ENCODE assay signal across 27 cellular contexts in genomic region chr18:46893360-46893759, GRCh38. TPM values are rescaled to one million over a fixed set of nuclear protein-coding genes. Genes with fewer than 3 reads are reported as not detected.
"Had no signal": no experiment of that assay in that cellular context is flagged by ENCODE, and none has a peak within 500 bp of the region (broad histone marks: within the 10 kb centered on the region; RNA-seq: fewer than 3 reads in every experiment).

No MANE protein-coding gene starts in this region.

- H3K27me3 ChIP-seq: adrenal gland, ascending aorta, cardiac muscle cell, dorsolateral prefrontal cortex, gastrocnemius medialis, right atrium auricular region, suprapubic skin, tibial artery, upper lobe of right lung had no signal

- H3K9me3 ChIP-seq: gastrocnemius medialis had no signal

- H3K4me3 ChIP-seq: adrenal gland, ascending aorta, cardiac muscle cell, coronary artery, dorsolateral prefrontal cortex, gastrocnemius medialis, mucosa of descending colon, right atrium auricular region, suprapubic skin, tibial artery, upper lobe of right lung had no signal

- H3K27ac ChIP-seq: adrenal gland, ascending aorta, cardiac muscle cell, coronary artery, dorsolateral prefrontal cortex, gastrocnemius medialis, right atrium auricular region, suprapubic skin, tibial artery, upper lobe of right lung, WERI-Rb-1 had no signal

- H3K27me3 Mint-ChIP-seq: activated CD4-positive, alpha-beta memory T cell treated with anti-CD3 and anti-CD28 coated beads, Interleukin-2, amount 10 ng/mL, durations not matched to agents 7 days and 5 days; activated CD4-positive, alpha-beta T cell treated with anti-CD3 and anti-CD28 coated beads, Interleukin-2, amount 10 ng/mL, durations not matched to agents 7 days and 5 days; natural killer cell treated with Interleukin-12 subunit alpha and Interleukin-12 subunit beta and Interleukin-15 and Interleukin-18, amount 100 ng/mL, for 72 hours had no signal

- ATAC-seq: gastrocnemius medialis; left cardiac atrium; left ventricle myocardium superior; mucosa of descending colon; natural killer cell treated with Interleukin-12 subunit alpha and Interleukin-12 subunit beta and Interleukin-15 and Interleukin-18, amount 100 ng/mL, for 72 hours; upper lobe of right lung had no signal

- H3K27ac Mint-ChIP-seq: activated CD4-positive, alpha-beta memory T cell treated with anti-CD3 and anti-CD28 coated beads, Interleukin-2, amount 10 ng/mL, durations not matched to agents 7 days and 5 days; brain had no signal

- FAIRE-seq: keratinocyte had no signal

- H3K4me1 ChIP-seq: ascending aorta, right atrium auricular region, suprapubic skin, tibial artery, upper lobe of right lung had no signal

- H3K4me3 Mint-ChIP-seq: activated CD4-positive, alpha-beta memory T cell treated with anti-CD3 and anti-CD28 coated beads, Interleukin-2, amount 10 ng/mL, durations not matched to agents 7 days and 5 days; activated CD4-positive, alpha-beta T cell treated with anti-CD3 and anti-CD28 coated beads, Interleukin-2, amount 10 ng/mL, durations not matched to agents 7 days and 5 days; brain; natural killer cell treated with Interleukin-12 subunit alpha and Interleukin-12 subunit beta and Interleukin-15 and Interleukin-18, amount 100 ng/mL, for 72 hours had no signal

- DNase-seq: activated CD4-positive, alpha-beta memory T cell treated with anti-CD3 and anti-CD28 coated beads, Interleukin-2, amount 10 ng/mL, durations not matched to agents 7 days and 5 days; activated CD4-positive, alpha-beta T cell treated with anti-CD3 and anti-CD28 coated beads, Interleukin-2, amount 10 ng/mL, durations not matched to agents 7 days and 5 days; activated CD4-positive, CD25-positive, alpha-beta regulatory T cell treated with anti-CD3 and anti-CD28 coated beads, Interleukin-2, amount 50 U/mL, for 72 hours; activated naive CD4-positive, alpha-beta T cell; activated T-cell treated with anti-CD3 and anti-CD28 coated beads, Interleukin-2, amount 50 U/mL, for 48 hours; adrenal gland; dorsolateral prefrontal cortex; effector memory CD4-positive, alpha-beta T cell; gastrocnemius medialis; glutamatergic neuron; left cardiac atrium; left ventricle myocardium superior; mucosa of descending colon; stimulated activated CD4-positive, alpha-beta T cell treated with anti-CD3 and anti-CD28 coated beads, Interleukin-15, amount 100 ng/mL, for 24 hours; stimulated activated CD4-positive, alpha-beta T cell treated with anti-CD3 and anti-CD28 coated beads, Interleukin-2, amount 100 ng/mL, for 24 hours; stimulated activated naive CD4-positive, alpha-beta T cell; tibial artery; upper lobe of right lung; WERI-Rb-1 had no signal

RNA-seq across cellular contexts. Expression of gene KATNAL2, which starts 24.0 kb away (rescaled TPM):
- total RNA-seq: ascending aorta had no signal
